In the genomic region with DNA sequence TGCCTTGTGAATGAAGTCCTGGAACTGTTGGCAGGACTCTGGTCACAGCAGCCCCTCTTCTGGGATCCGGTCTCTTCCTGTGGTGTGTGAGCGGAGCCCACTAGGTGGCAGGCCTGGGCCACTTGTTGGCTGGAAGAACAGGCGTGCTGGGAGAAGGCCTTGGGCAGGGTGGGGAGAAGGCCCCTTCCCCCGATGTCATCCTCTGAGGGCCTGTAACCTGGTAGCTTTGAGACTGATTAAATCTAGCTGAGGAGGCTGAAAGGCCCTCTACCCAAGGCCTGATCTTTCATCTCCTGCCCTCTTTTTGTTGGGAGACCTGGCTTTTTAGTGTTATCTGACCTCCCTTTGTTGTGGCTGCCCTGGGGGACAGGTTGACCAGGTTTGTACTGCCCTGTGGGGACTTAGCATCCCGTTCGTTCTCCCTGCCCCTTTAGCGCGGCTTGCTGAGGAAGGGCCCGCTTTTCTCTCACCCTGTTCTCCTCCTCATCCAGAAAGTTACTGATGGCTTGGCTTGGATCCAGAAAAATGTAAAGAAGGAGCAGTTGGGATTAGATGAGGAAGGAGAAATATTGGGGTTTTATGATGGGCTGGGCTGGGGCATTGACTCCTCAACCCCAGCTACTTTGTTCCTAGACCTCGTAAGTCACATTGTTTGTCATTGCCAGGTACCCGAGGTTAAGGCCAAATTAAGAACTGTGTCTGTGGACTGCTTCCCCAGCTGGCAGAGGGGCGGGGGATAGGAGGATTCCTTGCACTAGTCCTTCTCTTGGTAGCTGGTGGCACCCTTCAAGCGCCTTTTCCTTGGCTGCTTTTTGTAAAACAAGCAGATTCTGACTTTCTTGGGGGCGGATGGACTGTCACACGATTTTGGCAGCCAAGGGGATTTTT, we compare ENCODE assay signal across 8 cellular contexts. TPM values are rescaled to one million over a fixed set of nuclear protein-coding genes. Genes with fewer than 3 reads are reported as not detected.
A peak's percentile ranks its signal among the peaks of the same experiment; 100 is the strongest.
DNase-seq lines count a peak whose midpoint lies in the region; ATAC-seq and TF ChIP-seq lines count a peak whose summit lies in the region.

No MANE protein-coding gene starts in this region.

- H3K4ac ChIP-seq in mesenchymal stem cell (ENCODE audit: low read depth in 1 of 2, low read length in 2 of 2): peak overlapping the region; percentile 9 to 88

- H3K14ac ChIP-seq in mesenchymal stem cell (ENCODE audit: low read length in 2 of 2): no peak overlapping the region

- peak overlapping the region; percentile 91 for H2AK5ac ChIP-seq in mesenchymal stem cell (ENCODE audit: low read length, severe bottlenecking)

- peak; percentile 80 for DNase-seq in G401 (ENCODE audit: low spot score)
- peak; percentile 67 to 77 for DNase-seq in NCI-H446 (lab: John Stamatoyannopoulos, UW)
- peak; percentile 56 to 63 for DNase-seq in activated CD4-positive, alpha-beta T cell treated with anti-CD3 and anti-CD28 coated beads, Interleukin-2, amount 50 U/mL, for 48 hours
- peak; percentile 98 for DNase-seq in endodermal cell
- DNase-seq in mesenchymal stem cell: peak; percentile 83
- DNase-seq in stimulated activated CD8-positive, alpha-beta memory T cell treated with anti-CD3 and anti-CD28 coated beads, Interleukin-4, amount 100 ng/mL, for 24 hours (ENCODE audit: low read depth): peak; percentile 22

- TF ChIP-seq CTCF in endodermal cell (conservative IDR thresholded peaks at IDR 0.05): peak; percentile 93

- H3K23ac ChIP-seq in mesenchymal stem cell (ENCODE audit: low read length in 2 of 2): no peak overlapping the region

- no peak overlapping the region for H3K27ac ChIP-seq in endodermal cell (ENCODE audit: low read depth, low read length)
- H3K27ac ChIP-seq in mesenchymal stem cell (ENCODE audit: low read length, poor library complexity, severe bottlenecking): peak overlapping the region; percentile 61

- H4K8ac ChIP-seq in mesenchymal stem cell (ENCODE audit: low read length): peak overlapping the region; percentile 86

- H3K9me3 ChIP-seq in endodermal cell (ENCODE audit: control insufficient read depth, low read length) (no peaks in the 10 kb centered on the region), mesenchymal stem cell (ENCODE audit: control insufficient read depth, low read length) (no peaks in the 10 kb centered on the region)

- H3K36me3 Mint-ChIP-seq in endodermal cell (ENCODE audit: low read depth): no peaks in the 10 kb centered on the region

- H3K27me3 ChIP-seq in endodermal cell (ENCODE audit: control insufficient read depth, insufficient read depth, low read length, poor library complexity, severe bottlenecking) (no peaks in the 10 kb centered on the region), mesenchymal stem cell (ENCODE audit: control insufficient read depth in 1 of 2, insufficient read depth in 1 of 2, low read length in 2 of 2) (no peaks in the 10 kb centered on the region)

- H3K9ac ChIP-seq in endodermal cell (ENCODE audit: extremely low read depth, low read length, poor library complexity, severe bottlenecking): no peak overlapping the region
- H3K9ac ChIP-seq in mesenchymal stem cell (ENCODE audit: low read length): peak overlapping the region; percentile 65

- H3K79me1 ChIP-seq in mesenchymal stem cell (replicated peaks; ENCODE audit: low read length, poor library complexity, severe bottlenecking): peaks cover 24% of the 10 kb centered on the region

- peak overlapping the region; percentile 39 for H2BK5ac ChIP-seq in mesenchymal stem cell (ENCODE audit: low read depth, low read length, poor library complexity, severe bottlenecking)

- peak overlapping the region; percentile 67 for H3K18ac ChIP-seq in mesenchymal stem cell (ENCODE audit: low read depth in 1 of 2, low read length in 2 of 2)

- H3K4me2 ChIP-seq in mesenchymal stem cell (ENCODE audit: low read length, poor library complexity, severe bottlenecking): no peak overlapping the region

- H3K4me3 ChIP-seq in endodermal cell (ENCODE audit: low read length) (no peak overlapping the region), mesenchymal stem cell (ENCODE audit: insufficient read depth in 1 of 2, low read depth in 1 of 2, low read length in 2 of 2) (no peak overlapping the region)

- H2AFZ ChIP-seq in mesenchymal stem cell (ENCODE audit: low read depth, low read length): peak overlapping the region; percentile 18

- no peaks in the 10 kb centered on the region for H3K36me3 ChIP-seq in endodermal cell (ENCODE audit: control insufficient read depth, insufficient read depth, low read length)
- no peaks in the 10 kb centered on the region for H3K36me3 ChIP-seq in mesenchymal stem cell (ENCODE audit: control insufficient read depth in 1 of 2, insufficient read depth in 2 of 2, low read depth in 1 of 2, low read length in 2 of 2)

- peak overlapping the region; percentile 74 for H2BK120ac ChIP-seq in mesenchymal stem cell (ENCODE audit: low read depth, low read length)

- peak overlapping the region; percentile 77 for H4K91ac ChIP-seq in mesenchymal stem cell (ENCODE audit: low read length)

- H3K4me1 ChIP-seq in endodermal cell (ENCODE audit: control insufficient read depth, insufficient read depth, low read length): peaks cover 6% of the 10 kb centered on the region
- peaks cover 21% of the 10 kb centered on the region for H3K4me1 ChIP-seq in mesenchymal stem cell (ENCODE audit: control insufficient read depth, insufficient read depth, low read depth, low read length)

- H3K4me1 Mint-ChIP-seq in endodermal cell: peaks cover 22% of the 10 kb centered on the region

- no peaks in the 10 kb centered on the region for H3K9me3 Mint-ChIP-seq in endodermal cell

- peak; percentile 67 for ATAC-seq in HG02840 (IDR thresholded peaks at IDR 0.05; ENCODE audit: low FRiP score, unreplicated experiment)
- ATAC-seq in HG03095 (IDR thresholded peaks at IDR 0.05; ENCODE audit: unreplicated experiment): no peak

- peak overlapping the region; percentile 89 for H3K27ac Mint-ChIP-seq in endodermal cell

- no peak overlapping the region for H3K4me3 Mint-ChIP-seq in endodermal cell

- WGBS in endodermal cell (ENCODE audit: insufficient coverage in 1 of 2, insufficient read length in 1 of 2), 2 experiments: 64 to 87% methylated on average over 9 to 15 of the region's 15 CpGs
- WGBS in mesenchymal stem cell: 54% methylated on average over 11 of the region's 15 CpGs

- in situ Hi-C loops in G401 (cut with HindIII; ENCODE audit: low sequenced_read_pairs): no loop called here

- H2BK12ac ChIP-seq in mesenchymal stem cell (ENCODE audit: low read length in 2 of 2): peak overlapping the region; percentile 47 to 95

- no peaks in the 10 kb centered on the region for H3K27me3 Mint-ChIP-seq in endodermal cell (ENCODE audit: insufficient read depth)

- peak overlapping the region; percentile 44 for H2BK15ac ChIP-seq in mesenchymal stem cell (ENCODE audit: low read depth, poor library complexity, severe bottlenecking)

RNA-seq across cellular contexts. Expression of a gene that starts 48.5 kb away (rescaled TPM):
- 32.3 and 36.2 TPM in 2 replicates for total RNA-seq in G401 (2014; rRNA removed; shearing (Covaris generic))
- total RNA-seq in endodermal cell: 10 to 100 TPM; 23.6 to 34.4 TPM
- 42.5 TPM for polyA plus RNA-seq in endodermal cell (2013, experiment 1 of 2)
- 39.8 TPM for polyA plus RNA-seq in endodermal cell (2013, experiment 2 of 2)
- 11.8 TPM for polyA plus RNA-seq in mesenchymal stem cell (2013, experiment 1 of 2)
- 11.2 TPM for polyA plus RNA-seq in mesenchymal stem cell (2013, experiment 2 of 2)

Comparison
In these comparisons a context has a peak if more than half of its experiments do, and no peak if none do; other contexts are left out.
1. DNase-seq: peak in every context shown above with its lines; median percentile 98 in endodermal cell; 83 in mesenchymal stem cell; 80 in G401; 72 in NCI-H446; 60 in activated CD4-positive, alpha-beta T cell treated with anti-CD3 and anti-CD28 coated beads, Interleukin-2, amount 50 U/mL, for 48 hours; 22 in stimulated activated CD8-positive, alpha-beta memory T cell treated with anti-CD3 and anti-CD28 coated beads, Interleukin-4, amount 100 ng/mL, for 24 hours.